Comparison of ENCODE assay signal across 3 cellular contexts in the genomic region with DNA sequence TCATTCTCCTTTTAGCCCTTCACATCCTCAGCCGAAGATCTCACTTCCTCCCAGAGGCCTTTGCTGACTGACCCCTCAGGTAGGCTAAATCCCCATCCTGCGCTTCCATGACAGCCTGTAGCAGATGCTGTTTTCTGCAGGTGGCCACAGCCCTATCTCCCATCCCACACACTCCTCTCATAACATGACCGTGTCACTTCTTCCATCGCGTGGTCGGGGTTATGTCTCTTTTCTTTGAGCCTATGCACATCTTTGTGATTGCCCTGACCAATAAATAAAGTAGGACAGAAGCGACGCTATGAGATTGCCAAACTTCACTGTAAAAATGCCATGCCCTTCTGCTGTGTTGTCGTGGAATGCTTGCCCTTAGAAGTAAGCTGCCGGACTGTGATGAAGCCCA. TPM values are rescaled to one million over a fixed set of nuclear protein-coding genes. Genes with fewer than 3 reads are reported as not detected.
"Had no signal": no experiment of that assay in that cellular context is flagged by ENCODE, and none has a peak within 500 bp of the region (broad histone marks: within the 10 kb centered on the region; RNA-seq: fewer than 3 reads in every experiment).

No MANE protein-coding gene starts in this region.

RNA-seq across cellular contexts. Expression of gene TRIM74, which starts 55.5 kb away (rescaled TPM):
- total RNA-seq: esophagus mucosa, gastrocnemius medialis, urinary bladder had no signal
